6 cellular contexts compared by ENCODE assay signal in the genomic region with DNA sequence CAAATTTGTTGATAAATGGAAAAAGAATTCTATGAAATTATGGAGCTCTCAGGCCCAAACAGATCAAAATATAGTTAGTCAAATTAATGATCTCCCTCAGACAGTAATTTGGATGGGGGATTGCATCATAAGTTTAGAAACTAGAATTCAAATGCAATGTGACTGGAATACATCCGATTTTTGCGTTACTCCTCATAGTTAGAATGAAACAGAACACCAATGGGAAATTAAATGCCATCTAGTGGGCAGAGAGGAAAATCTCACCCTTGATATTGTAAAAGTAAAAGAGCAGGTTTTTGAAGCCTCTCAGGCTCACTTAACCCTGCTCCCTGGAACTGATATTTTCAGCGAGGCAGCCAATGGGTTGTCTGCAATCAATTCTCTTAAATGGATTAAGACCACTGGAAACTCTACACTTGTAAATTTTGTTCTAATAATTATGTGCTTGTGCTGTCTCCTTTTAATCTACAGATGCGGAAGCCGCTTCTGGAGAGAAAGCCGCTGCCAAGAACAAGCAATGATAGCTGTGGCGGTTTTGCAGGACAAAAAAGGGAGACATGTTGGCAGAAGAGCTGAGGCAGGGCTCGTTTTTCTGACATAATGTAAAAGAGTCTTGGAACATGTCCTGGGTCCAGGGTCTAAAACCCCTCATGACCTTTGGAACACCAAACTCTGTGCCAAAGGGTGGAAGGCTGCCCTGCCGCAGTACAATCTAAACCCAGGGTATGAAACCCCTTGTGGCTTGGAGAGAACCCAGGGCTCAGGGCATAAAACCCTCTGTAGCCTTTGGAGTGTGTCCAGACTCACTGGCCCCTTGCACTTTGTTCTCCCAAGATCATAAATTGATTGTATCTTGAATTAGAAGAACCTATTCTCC. TPM values are rescaled to one million over a fixed set of nuclear protein-coding genes. Genes with fewer than 3 reads are reported as not detected.
A peak's percentile ranks its signal among the peaks of the same experiment; 100 is the strongest.
DNase-seq lines count a peak whose midpoint lies in the region; ATAC-seq and TF ChIP-seq lines count a peak whose summit lies in the region.

No MANE protein-coding gene starts in this region.

- no peak for ATAC-seq in HG03521 (IDR thresholded peaks at IDR 0.05; ENCODE audit: unreplicated experiment)

- H3K9me3 ChIP-seq in OCI-LY3 (ENCODE audit: insufficient read depth, low read length) (no peaks in the 10 kb centered on the region), uterus (peaks cover 0 to 53% of the 10 kb centered on the region in 2 donors)

- H3K9ac ChIP-seq in OCI-LY3 (ENCODE audit: low read length), result no peak overlapping the region

- intact Hi-C loops in uterus (cut with DNase I; ENCODE audit: low total_unique reads), result no loop called here

- no peak for DNase-seq in GM10266 (ENCODE audit: extremely low spot score)
- peak; percentile 36 for DNase-seq in hepatic stellate cell (ENCODE audit: low spot score)
- no peak for DNase-seq in SHP77 treated with DMSO at 0.1 percent for 48 hours (lab: John Stamatoyannopoulos, UW)
- no peak for DNase-seq in uterus

- H2AFZ ChIP-seq in OCI-LY3 (ENCODE audit: low read depth, low read length), result no peak overlapping the region

- TF ChIP-seq CTCF in GM10266 (IDR thresholded peaks at IDR 0.05; ENCODE audit: control insufficient read depth, insufficient read depth, low read depth, missing control alignments), result peak; percentile 31
- peak; percentile 66 for TF ChIP-seq CTCF in OCI-LY3 (IDR thresholded peaks at IDR 0.05; ENCODE audit: low read depth, low read length)
- peak in 2 of 4 experiments; percentile 23 to 43 for TF ChIP-seq CTCF in uterus (IDR thresholded peaks at IDR 0.05)

- no peaks in the 10 kb centered on the region for H4K20me1 ChIP-seq in OCI-LY3 (ENCODE audit: insufficient read depth, low read length)

- H3K4me3 ChIP-seq in OCI-LY3 (ENCODE audit: low read length) (no peak overlapping the region), uterus (no peak overlapping the region)

- H3K36me3 ChIP-seq in OCI-LY3 (replicated peaks; ENCODE audit: low read depth, low read length) (peaks cover 28% of the 10 kb centered on the region), uterus (no peaks in the 10 kb centered on the region)

- no peaks in the 10 kb centered on the region for H3K79me2 ChIP-seq in OCI-LY3 (ENCODE audit: low read length)

- TF ChIP-seq POLR2A in uterus (IDR thresholded peaks at IDR 0.05), result no peak

- no peak overlapping the region for H3K4me2 ChIP-seq in OCI-LY3 (ENCODE audit: low read length)

- no peaks in the 10 kb centered on the region for H3K27me3 ChIP-seq in OCI-LY3 (ENCODE audit: low read depth, low read length)
- no peaks in the 10 kb centered on the region for H3K27me3 ChIP-seq in uterus

- H3K4me1 ChIP-seq in OCI-LY3 (ENCODE audit: low read length) (peaks cover 13% of the 10 kb centered on the region), uterus (no peaks in the 10 kb centered on the region)

- no peak overlapping the region for H3K27ac ChIP-seq in OCI-LY3 (ENCODE audit: low read length)
- H3K27ac ChIP-seq in uterus, result no peak overlapping the region

RNA-seq across cellular contexts. Expression of a gene that starts 12.9 kb away (rescaled TPM):
- 10 to 100 TPM; 15.0 to 50.1 (median 20.7) TPM for total RNA-seq in uterus

RNA-seq across cellular contexts. Expression of a gene that starts 14.7 kb away (rescaled TPM):
- 10 to 100 TPM in 3 of 4 donors, 1 to 10 TPM in 1; 7.1 to 24.9 (median 15.4) TPM for total RNA-seq in uterus

RNA-seq across cellular contexts. Expression of a gene that starts 31.7 kb away (rescaled TPM):
- 10 to 100 TPM in 2 of 4 donors, 1 to 10 TPM in 1, under 1 TPM in 1; 0.29 to 15.8 (median 9.8) TPM for total RNA-seq in uterus

RNA-seq across cellular contexts. Expression of a gene that starts 44.0 kb away (rescaled TPM):
- total RNA-seq in uterus, result 10 to 100 TPM in 2 of 4 donors, 1 to 10 TPM in 1, under 1 TPM in 1; 0.51 to 12.0 (median 6.9) TPM

RNA-seq across cellular contexts. Expression of a gene that starts 53.9 kb away (rescaled TPM):
- 10 to 100 TPM; 21.3 to 80.0 (median 39.6) TPM for total RNA-seq in uterus
